ENCODE assay signal across 10 cellular contexts in genomic region chr4:23015821-23016220, GRCh38.
"Had no signal": no experiment of that assay in that cellular context is flagged by ENCODE, and none has a peak within 500 bp of the region (broad histone marks: within the 10 kb centered on the region; RNA-seq: fewer than 3 reads in every experiment).

No MANE protein-coding gene starts in this region.

- H3K4me3 ChIP-seq: GM23248, HAP-1 had no signal

- DNase-seq: GM23248, GOT3, H7, HFFc6, KBM-7 had no signal

- H3K4me3 Mint-ChIP-seq: HFFc6, IgD-negative memory B cell had no signal

- H3K27ac ChIP-seq: GM23248, HL-60 had no signal

- H3K27me3 Mint-ChIP-seq: IgD-negative memory B cell had no signal

- H3K9ac ChIP-seq: GM23248 had no signal

- H3K9me3 ChIP-seq: HAP-1 had no signal

- H3K36me3 ChIP-seq: HAP-1 had no signal

- H3K4me1 Mint-ChIP-seq: IgD-negative memory B cell had no signal

- H3K4me1 ChIP-seq: HAP-1 had no signal

- ATAC-seq: HCT116, HepG2 had no signal

- H2AFZ ChIP-seq: GM23248 had no signal

- H3K36me3 Mint-ChIP-seq: IgD-negative memory B cell had no signal

- H3K9me3 Mint-ChIP-seq: IgD-negative memory B cell had no signal

- H3K27ac Mint-ChIP-seq: HFFc6, IgD-negative memory B cell had no signal
